In the genomic region with DNA sequence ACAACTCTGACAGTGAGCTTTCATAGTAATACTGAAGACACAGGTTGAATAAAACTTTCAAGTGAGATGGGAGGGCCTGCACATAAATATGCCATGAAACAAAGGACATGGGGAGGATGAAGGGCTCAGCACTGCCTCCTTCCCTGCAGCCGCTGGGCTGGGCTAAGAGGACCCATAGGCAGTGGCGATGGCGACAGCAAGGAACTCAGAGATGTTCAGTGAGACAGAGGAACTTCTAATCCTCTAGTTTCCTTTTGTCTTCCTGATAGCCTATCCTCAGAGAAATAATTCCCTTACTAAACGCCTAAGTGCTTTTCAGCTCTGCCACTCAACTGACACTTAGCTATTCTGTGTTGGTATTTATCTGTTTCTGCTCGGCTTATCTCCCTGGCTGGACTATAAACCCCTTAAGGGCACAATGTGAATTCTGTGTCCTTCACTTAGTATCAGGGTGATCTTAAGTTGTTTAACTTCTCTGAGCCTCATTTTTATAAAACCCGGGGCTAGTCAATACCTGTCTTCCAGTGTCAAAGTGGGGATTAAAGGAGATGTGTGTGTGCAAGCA, we compare ENCODE assay signal across 11 cellular contexts. TPM values are rescaled to one million over a fixed set of nuclear protein-coding genes. Genes with fewer than 3 reads are reported as not detected.
DNase-seq lines count a peak whose midpoint lies in the region; ATAC-seq lines count a peak whose summit lies in the region.
"Had no signal": no experiment of that assay in that cellular context is flagged by ENCODE, and none has a peak within 500 bp of the region (broad histone marks: within the 10 kb centered on the region; RNA-seq: fewer than 3 reads in every experiment).

No MANE protein-coding gene starts in this region.

- ATAC-seq in right cardiac atrium: peak; percentile 42 to 59
- ATAC-seq: body of pancreas had no signal

- no peak overlapping the region for H3K4me3 ChIP-seq in BLaER1
- no peak overlapping the region for H3K4me3 ChIP-seq in right cardiac atrium (ENCODE audit: low read length)
- H3K4me3 ChIP-seq: body of pancreas had no signal

- H3K27ac ChIP-seq in BLaER1 (peak overlapping the region; percentile 62; the same call in 1 of the 2 replicates), right cardiac atrium (ENCODE audit: low read length) (peak overlapping the region; percentile 79)

- H3K36me3 ChIP-seq in BLaER1: peaks cover 12% of the 10 kb centered on the region; the same call in 1 of the 2 replicates

- H3K4me1 Mint-ChIP-seq in IgD-negative memory B cell: peaks cover 22 to 25% (median 24%) of the 10 kb centered on the region in 3 donors
- H3K4me1 Mint-ChIP-seq in activated T-helper 2 cell treated with anti-CD3 and anti-CD28 coated beads, Interferon-gamma antibody, Interleukin-2, Interleukin-4, amounts not matched to agents 10 μg/mL and 5 μg/mL and 100 μg/mL, durations not matched to agents 14 hours and 24 hours and 36 hours (ENCODE audit: low read depth): peaks cover 20% of the 10 kb centered on the region

- no peaks in the 10 kb centered on the region for H3K27me3 Mint-ChIP-seq in IgD-negative memory B cell
- H3K27me3 Mint-ChIP-seq in activated T-helper 2 cell treated with anti-CD3 and anti-CD28 coated beads, Interferon-gamma antibody, Interleukin-2, Interleukin-4, amounts not matched to agents 10 μg/mL and 5 μg/mL and 100 μg/mL, durations not matched to agents 14 hours and 24 hours and 36 hours (ENCODE audit: low read depth): peaks cover 3% of the 10 kb centered on the region

- intact Hi-C loops in activated T-helper 2 cell treated with anti-CD3 and anti-CD28 coated beads, Interferon-gamma antibody, Interleukin-2, Interleukin-4, amounts not matched to agents 10 μg/mL and 5 μg/mL and 100 μg/mL, durations not matched to agents 14 hours and 24 hours and 36 hours (cut with micrococcal nuclease): no loop called here
- intact Hi-C loops in right cardiac atrium (cut with DNase I): no loop called here

- H3K4me3 Mint-ChIP-seq in IgD-negative memory B cell: peak overlapping the region in 2 of 4 donors; percentile 29 to 54
- no peak overlapping the region for H3K4me3 Mint-ChIP-seq in activated T-helper 2 cell treated with anti-CD3 and anti-CD28 coated beads, Interferon-gamma antibody, Interleukin-2, Interleukin-4, amounts not matched to agents 10 μg/mL and 5 μg/mL and 100 μg/mL, durations not matched to agents 14 hours and 24 hours and 36 hours (ENCODE audit: low read depth)

- H3K4me1 ChIP-seq in BLaER1 (peaks cover 33% of the 10 kb centered on the region), right cardiac atrium (ENCODE audit: control insufficient read depth, insufficient read depth, low read length) (peaks cover 2% of the 10 kb centered on the region)
- H3K4me1 ChIP-seq: body of pancreas had no signal

- peak overlapping the region; percentile 77 for H3K4me2 ChIP-seq in BLaER1

- DNase-seq in activated T-helper 2 cell treated with anti-CD3 and anti-CD28 coated beads, Interferon-gamma antibody, Interleukin-2, Interleukin-4, amounts not matched to agents 10 μg/mL and 5 μg/mL and 100 μg/mL, durations not matched to agents 14 hours and 24 hours and 36 hours (ENCODE audit: low spot score): no peak
- DNase-seq in right cardiac atrium (peak in 1 of 3 donors; percentile 63), dedifferentiated amniotic fluid mesenchymal stem cell (ENCODE audit: extremely low spot score) (no peak), DMS79 treated with DMSO at 0.1 percent for 48 hours (lab: John Stamatoyannopoulos, UW) (no peak), SIG-M5 (lab: John Stamatoyannopoulos, UW) (no peak), AG08396 (ENCODE audit: low spot score) (no peak)
- DNase-seq: activated effector memory CD4-positive, alpha-beta T cell treated with anti-CD3 and anti-CD28 coated beads, Interleukin-2, amount 50 U/mL, for 16 hours; body of pancreas; NCI-H1092 had no signal

- H3K9me3 ChIP-seq in BLaER1 (peaks cover 15% of the 10 kb centered on the region), right cardiac atrium (ENCODE audit: control insufficient read depth, low read length) (peaks cover 2% of the 10 kb centered on the region)
- H3K9me3 ChIP-seq: body of pancreas had no signal

- H3K9me3 Mint-ChIP-seq in IgD-negative memory B cell: peaks cover 3 to 6% (median 4%) of the 10 kb centered on the region in 3 donors
- peaks cover 7% of the 10 kb centered on the region for H3K9me3 Mint-ChIP-seq in activated T-helper 2 cell treated with anti-CD3 and anti-CD28 coated beads, Interferon-gamma antibody, Interleukin-2, Interleukin-4, amounts not matched to agents 10 μg/mL and 5 μg/mL and 100 μg/mL, durations not matched to agents 14 hours and 24 hours and 36 hours

- peaks cover 5% of the 10 kb centered on the region for H3K36me3 Mint-ChIP-seq in IgD-negative memory B cell
- H3K36me3 Mint-ChIP-seq in activated T-helper 2 cell treated with anti-CD3 and anti-CD28 coated beads, Interferon-gamma antibody, Interleukin-2, Interleukin-4, amounts not matched to agents 10 μg/mL and 5 μg/mL and 100 μg/mL, durations not matched to agents 14 hours and 24 hours and 36 hours (ENCODE audit: low read depth): peaks cover 16% of the 10 kb centered on the region

- no peaks in the 10 kb centered on the region for H3K27me3 ChIP-seq in BLaER1
- H3K27me3 ChIP-seq in right cardiac atrium (ENCODE audit: control insufficient read depth, insufficient read depth): no peaks in the 10 kb centered on the region
- H3K27me3 ChIP-seq: body of pancreas had no signal

- peak overlapping the region in 2 of 3 donors; percentile 80 to 83 for H3K27ac Mint-ChIP-seq in IgD-negative memory B cell
- peak overlapping the region; percentile 53 for H3K27ac Mint-ChIP-seq in activated T-helper 2 cell treated with anti-CD3 and anti-CD28 coated beads, Interferon-gamma antibody, Interleukin-2, Interleukin-4, amounts not matched to agents 10 μg/mL and 5 μg/mL and 100 μg/mL, durations not matched to agents 14 hours and 24 hours and 36 hours

- H4K20me1 ChIP-seq in BLaER1: no peaks in the 10 kb centered on the region

- 37% methylated on average over 6 of the region's 6 CpGs for WGBS in right cardiac atrium

- H3K9ac ChIP-seq in BLaER1: no peak overlapping the region

RNA-seq across cellular contexts. Expression of a gene that starts 24.4 kb away (rescaled TPM):
- polyA plus RNA-seq in IgD-negative memory B cell: 31.0 TPM
- 44.3 and 44.6 TPM in 2 replicates for total RNA-seq in activated T-helper 2 cell treated with anti-CD3 and anti-CD28 coated beads, Interferon-gamma antibody, Interleukin-2, Interleukin-4, amounts not matched to agents 10 μg/mL and 5 μg/mL and 100 μg/mL, durations not matched to agents 14 hours and 24 hours and 36 hours
- total RNA-seq in right cardiac atrium: 10 to 100 TPM; 21.9 to 32.6 (median 28.2) TPM
- 63.8 TPM for polyA plus RNA-seq in right cardiac atrium

RNA-seq across cellular contexts. Expression of a gene that starts 30.3 kb away (rescaled TPM):
- polyA plus RNA-seq in IgD-negative memory B cell (28.3 TPM), right cardiac atrium (3.0 TPM)
- 13.8 and 18.2 TPM in 2 replicates for total RNA-seq in activated T-helper 2 cell treated with anti-CD3 and anti-CD28 coated beads, Interferon-gamma antibody, Interleukin-2, Interleukin-4, amounts not matched to agents 10 μg/mL and 5 μg/mL and 100 μg/mL, durations not matched to agents 14 hours and 24 hours and 36 hours
- total RNA-seq in right cardiac atrium: 10 to 100 TPM in 3 of 4 donors, 1 to 10 TPM in 1; 9.0 to 16.1 (median 12.2) TPM

RNA-seq across cellular contexts. Expression of a gene that starts 41.4 kb away (rescaled TPM):
- polyA plus RNA-seq in IgD-negative memory B cell (7.1 TPM), right cardiac atrium (5.3 TPM)
- 31.2 and 31.4 TPM in 2 replicates for total RNA-seq in activated T-helper 2 cell treated with anti-CD3 and anti-CD28 coated beads, Interferon-gamma antibody, Interleukin-2, Interleukin-4, amounts not matched to agents 10 μg/mL and 5 μg/mL and 100 μg/mL, durations not matched to agents 14 hours and 24 hours and 36 hours
- total RNA-seq in right cardiac atrium: 10 to 100 TPM in 3 of 4 donors, 1 to 10 TPM in 1; 9.5 to 13.0 (median 11.3) TPM
